28 cellular contexts compared by ENCODE assay signal in genomic region chr1:96116707-96117106, GRCh38.
DNase-seq lines count a peak whose midpoint lies in the region; ATAC-seq and TF ChIP-seq lines count a peak whose summit lies in the region.
"Had no signal": no experiment of that assay in that cellular context is flagged by ENCODE, and none has a peak within 500 bp of the region (broad histone marks: within the 10 kb centered on the region; RNA-seq: fewer than 3 reads in every experiment).

No MANE protein-coding gene starts in this region.

- H3K9ac ChIP-seq in neuronal stem cell (ENCODE audit: low read depth, low read length, poor library complexity): no peak overlapping the region
- H3K9ac ChIP-seq: GM23248 had no signal

- no peak overlapping the region for H3K14ac ChIP-seq in neuronal stem cell (ENCODE audit: low read length)

- no peaks in the 10 kb centered on the region for H3F3A ChIP-seq in PC-9 (ENCODE audit: insufficient read depth, low read depth)

- H2AFZ ChIP-seq in neuronal stem cell (ENCODE audit: low read length): no peak overlapping the region
- no peak overlapping the region for H2AFZ ChIP-seq in PC-9
- H2AFZ ChIP-seq: GM23248 had no signal

- no peak overlapping the region for H3K18ac ChIP-seq in neuronal stem cell (ENCODE audit: low read length)

- H3K4me3 ChIP-seq in neuronal stem cell (ENCODE audit: low read length in 2 of 2) (no peak overlapping the region), PC-9 (no peak overlapping the region)
- H3K4me3 ChIP-seq: GM23248 had no signal

- H3K4me2 ChIP-seq in neuronal stem cell (ENCODE audit: insufficient read depth, low read length, poor library complexity, severe bottlenecking) (no peak overlapping the region), PC-9 (no peak overlapping the region)

- H3K36me3 ChIP-seq in neuronal stem cell (replicated peaks in 1 of 2; ENCODE audit: control insufficient read depth in 2 of 2, insufficient read depth in 2 of 2, low read length in 2 of 2) (no peaks in the 10 kb centered on the region), PC-9 (ENCODE audit: low read depth) (no peaks in the 10 kb centered on the region)

- H4K8ac ChIP-seq in neuronal stem cell (ENCODE audit: low read depth, low read length): no peak overlapping the region

- no peak overlapping the region for H2BK5ac ChIP-seq in neuronal stem cell (ENCODE audit: low read length)

- H3K27me3 ChIP-seq in neuronal stem cell (ENCODE audit: control insufficient read depth in 3 of 3, insufficient read depth in 3 of 3, low read depth in 1 of 3, low read length in 3 of 3): no peaks in the 10 kb centered on the region
- H3K27me3 ChIP-seq in PC-9 (ENCODE audit: insufficient read depth, low read depth): no peaks in the 10 kb centered on the region

- H3K9me3 ChIP-seq in neuronal stem cell (replicated peaks in 1 of 2; ENCODE audit: control insufficient read depth in 2 of 2, insufficient read depth in 1 of 2, low read depth in 1 of 2, low read length in 2 of 2): no peaks in the 10 kb centered on the region
- no peaks in the 10 kb centered on the region for H3K9me3 ChIP-seq in PC-9 (ENCODE audit: insufficient read depth, low read depth)

- BruUV-seq in PC-9 (replicated peaks; lab: Mats Ljungman, UMichigan): no TSS peak

- no peak for TF ChIP-seq CTCF in brain (conservative IDR thresholded peaks at IDR 0.05)
- TF ChIP-seq CTCF in PC-9 (conservative IDR thresholded peaks at IDR 0.05): no peak
- no peak for TF ChIP-seq CTCF in nephron progenitor cell (IDR thresholded peaks at IDR 0.05)

- no peak overlapping the region for H2AK5ac ChIP-seq in neuronal stem cell (ENCODE audit: low read depth, low read length)

- CTCF ChIA-PET in PC-9 (lab: Charles Lee): no interaction called here

- H3K79me2 ChIP-seq in PC-9 (ENCODE audit: low read depth): no peaks in the 10 kb centered on the region

- H2BK120ac ChIP-seq in neuronal stem cell (ENCODE audit: low read depth, low read length): no peak overlapping the region

- H3K4me1 Mint-ChIP-seq in brain: peaks cover 15% of the 10 kb centered on the region
- no peaks in the 10 kb centered on the region for H3K4me1 Mint-ChIP-seq in nephron progenitor cell
- H3K4me1 Mint-ChIP-seq: activated naive CD4-positive, alpha-beta T cell treated with anti-CD3 and anti-CD28 coated beads, Interleukin-2, amount 10 ng/mL, durations not matched to agents 7 days and 5 days; CD4-positive, CD25-positive, alpha-beta regulatory T cell; stimulated activated effector memory CD8-positive, alpha-beta T cell treated with anti-CD3 and anti-CD28 coated beads, Interleukin-12 subunit alpha, Interleukin-12 subunit beta, amount 100 ng/mL, for 72 hours had no signal

- intact Hi-C loops in PC-9 (cut with micrococcal nuclease; ENCODE audit: unreplicated experiment): no loop called here

- POLR2A ChIA-PET in PC-9 (lab: Charles Lee; ENCODE audit: unreplicated experiment): no interaction called here

- H3K9me2 ChIP-seq in PC-9 (ENCODE audit: insufficient read depth): no peaks in the 10 kb centered on the region

- no peak overlapping the region for H2BK12ac ChIP-seq in neuronal stem cell (ENCODE audit: low read length)

- H3K4me1 ChIP-seq in neuronal stem cell (ENCODE audit: control insufficient read depth in 2 of 2, insufficient read depth in 1 of 2, low read depth in 1 of 2, low read length in 2 of 2): peaks cover 2 to 3% of the 10 kb centered on the region in 2 donors
- H3K4me1 ChIP-seq in PC-9 (replicated peaks; ENCODE audit: insufficient read depth): no peaks in the 10 kb centered on the region

- H3K27ac Mint-ChIP-seq in brain: peak overlapping the region in 3 of 5 experiments; percentile 2 to 91 (median 79)
- no peak overlapping the region for H3K27ac Mint-ChIP-seq in nephron progenitor cell
- H3K27ac Mint-ChIP-seq: activated CD8-positive, alpha-beta T cell treated with anti-CD3 and anti-CD28 coated beads for 36 hours; activated naive CD4-positive, alpha-beta T cell treated with anti-CD3 and anti-CD28 coated beads, Interleukin-2, amount 10 ng/mL, durations not matched to agents 7 days and 5 days; CD4-positive, CD25-positive, alpha-beta regulatory T cell; progenitor cell of endocrine pancreas; stimulated activated effector memory CD8-positive, alpha-beta T cell treated with anti-CD3 and anti-CD28 coated beads, Interleukin-12 subunit alpha, Interleukin-12 subunit beta, amount 100 ng/mL, for 72 hours; type B pancreatic cell had no signal

- no peaks in the 10 kb centered on the region for H3K79me1 ChIP-seq in neuronal stem cell (ENCODE audit: low read depth, low read length)

- WGBS in neuronal stem cell (ENCODE audit: extremely low coverage in 2 of 2, insufficient read length in 2 of 2, insufficient replicate concordance in 1 of 2), 2 donors: no CpG with 5 or more reads among the region's 4 CpGs

- H4K20me1 ChIP-seq in PC-9 (ENCODE audit: insufficient read depth): no peaks in the 10 kb centered on the region

- no peak overlapping the region for H4K91ac ChIP-seq in neuronal stem cell (ENCODE audit: low read depth, low read length, poor library complexity)

- no peak overlapping the region for H3K4ac ChIP-seq in neuronal stem cell (ENCODE audit: low read length)

- H3K27me3 Mint-ChIP-seq in brain: peaks cover 9% of the 10 kb centered on the region
- H3K27me3 Mint-ChIP-seq in nephron progenitor cell (ENCODE audit: low read depth, poor library complexity): no peaks in the 10 kb centered on the region
- H3K27me3 Mint-ChIP-seq: activated CD8-positive, alpha-beta T cell treated with anti-CD3 and anti-CD28 coated beads for 36 hours; activated naive CD4-positive, alpha-beta T cell treated with anti-CD3 and anti-CD28 coated beads, Interleukin-2, amount 10 ng/mL, durations not matched to agents 7 days and 5 days; CD4-positive, CD25-positive, alpha-beta regulatory T cell; progenitor cell of endocrine pancreas; type B pancreatic cell had no signal

- H3K4me3 Mint-ChIP-seq in brain: peak overlapping the region in 2 of 5 experiments; percentile 22 to 24
- H3K4me3 Mint-ChIP-seq in nephron progenitor cell: no peak overlapping the region
- H3K4me3 Mint-ChIP-seq: activated CD8-positive, alpha-beta T cell treated with anti-CD3 and anti-CD28 coated beads for 36 hours; activated naive CD4-positive, alpha-beta T cell treated with anti-CD3 and anti-CD28 coated beads, Interleukin-2, amount 10 ng/mL, durations not matched to agents 7 days and 5 days; CD4-positive, CD25-positive, alpha-beta regulatory T cell; neural crest cell; stimulated activated effector memory CD8-positive, alpha-beta T cell treated with anti-CD3 and anti-CD28 coated beads, Interleukin-12 subunit alpha, Interleukin-12 subunit beta, amount 100 ng/mL, for 72 hours; type B pancreatic cell had no signal

- H3K9me3 Mint-ChIP-seq in brain (no peaks in the 10 kb centered on the region), nephron progenitor cell (no peaks in the 10 kb centered on the region)
- H3K9me3 Mint-ChIP-seq: activated CD8-positive, alpha-beta T cell treated with anti-CD3 and anti-CD28 coated beads for 36 hours; type B pancreatic cell had no signal

- no peak overlapping the region for H3K27ac ChIP-seq in neuronal stem cell (replicated peaks; ENCODE audit: low read length)
- H3K27ac ChIP-seq in PC-9: no peak overlapping the region
- H3K27ac ChIP-seq: GM23248 had no signal

- no peak overlapping the region for H2BK15ac ChIP-seq in neuronal stem cell (ENCODE audit: low read length)

- DNase-seq in HT1080 (ENCODE audit: low read depth) (peak; percentile 3), NCI-H69 (lab: John Stamatoyannopoulos, UW) (peak; percentile 9), neuronal stem cell (ENCODE audit: low spot score) (peak; percentile 0), PC-9 (no peak), nephron progenitor cell (no peak), NCI-H446 treated with DMSO at 0.1 percent for 48 hours (lab: John Stamatoyannopoulos, UW) (no peak)
- DNase-seq: activated CD8-positive, alpha-beta T cell treated with anti-CD3 and anti-CD28 coated beads for 36 hours; activated naive CD4-positive, alpha-beta T cell treated with anti-CD3 and anti-CD28 coated beads, Interleukin-2, amount 10 ng/mL, durations not matched to agents 7 days and 5 days; amygdala; CD4-positive, CD25-positive, alpha-beta regulatory T cell; central memory CD4-positive, alpha-beta T cell; DMS79 treated with DMSO at 0.1 percent for 48 hours; glutamatergic neuron; GM23248; NCI-H1694 treated with DMSO at 0.1 percent for 48 hours; NCI-H2171 treated with DMSO at 0.1 percent for 48 hours; NCI-H524 treated with DMSO at 0.1 percent for 48 hours; Right ventricle myocardium superior; stimulated activated CD4-positive, alpha-beta T cell treated with anti-CD3 and anti-CD28 coated beads, Interleukin-15, amount 100 ng/mL, for 24 hours had no signal

- H3K36me3 Mint-ChIP-seq in brain (no peaks in the 10 kb centered on the region), nephron progenitor cell (ENCODE audit: low read depth) (no peaks in the 10 kb centered on the region)
- H3K36me3 Mint-ChIP-seq: activated naive CD4-positive, alpha-beta T cell treated with anti-CD3 and anti-CD28 coated beads, Interleukin-2, amount 10 ng/mL, durations not matched to agents 7 days and 5 days; CD4-positive, CD25-positive, alpha-beta regulatory T cell; stimulated activated effector memory CD8-positive, alpha-beta T cell treated with anti-CD3 and anti-CD28 coated beads, Interleukin-12 subunit alpha, Interleukin-12 subunit beta, amount 100 ng/mL, for 72 hours; type B pancreatic cell had no signal

- no peak for ATAC-seq in GM21737 (IDR thresholded peaks at IDR 0.05; ENCODE audit: unreplicated experiment)
- ATAC-seq: activated CD8-positive, alpha-beta T cell treated with anti-CD3 and anti-CD28 coated beads for 36 hours; left lobe of liver; Panc1; sciatic nerve; stimulated activated effector memory CD8-positive, alpha-beta T cell treated with anti-CD3 and anti-CD28 coated beads, Interleukin-12 subunit alpha, Interleukin-12 subunit beta, amount 100 ng/mL, for 72 hours had no signal

- H3K23ac ChIP-seq in neuronal stem cell (ENCODE audit: low read depth, low read length, poor library complexity): no peak overlapping the region

Comparison
In these comparisons a context has a peak if more than half of its experiments do, and no peak if none do; other contexts are left out.
1. DNase-seq: peak in HT1080 (single experiment), NCI-H69 (single experiment) and neuronal stem cell (single experiment); none in PC-9 (0 of 2), nephron progenitor cell (single experiment) and NCI-H446 treated with DMSO at 0.1 percent for 48 hours (single experiment).